12 cellular contexts compared by ENCODE assay signal in genomic region chr3:18648868-18649450, GRCh38.
"Had no signal": no experiment of that assay in that cellular context is flagged by ENCODE, and none has a peak within 500 bp of the region (broad histone marks: within the 10 kb centered on the region; RNA-seq: fewer than 3 reads in every experiment).

No MANE protein-coding gene starts in this region.

- H3K4me1 Mint-ChIP-seq: mesothelial cell of epicardium had no signal

- H3K27ac Mint-ChIP-seq: mesothelial cell of epicardium, type B pancreatic cell had no signal

- H3K36me3 Mint-ChIP-seq: mesothelial cell of epicardium, type B pancreatic cell had no signal

- FAIRE-seq: colon, endothelial cell of umbilical vein, TTC549 had no signal

- DNase-seq: foreskin melanocyte, head of caudate nucleus, left cardiac atrium, lower lobe of right lung, SHP77, T-helper 17 cell had no signal

- ATAC-seq: lower lobe of right lung, SK-N-SH treated with all-trans-retinoic acid at 6 μM for 48 hours had no signal

- H3K27me3 Mint-ChIP-seq: T-helper 17 cell, type B pancreatic cell had no signal

- H3K4me3 Mint-ChIP-seq: mesothelial cell of epicardium, T-helper 17 cell, type B pancreatic cell had no signal

- H3K9me3 Mint-ChIP-seq: mesothelial cell of epicardium, type B pancreatic cell had no signal
